In the genomic region with DNA sequence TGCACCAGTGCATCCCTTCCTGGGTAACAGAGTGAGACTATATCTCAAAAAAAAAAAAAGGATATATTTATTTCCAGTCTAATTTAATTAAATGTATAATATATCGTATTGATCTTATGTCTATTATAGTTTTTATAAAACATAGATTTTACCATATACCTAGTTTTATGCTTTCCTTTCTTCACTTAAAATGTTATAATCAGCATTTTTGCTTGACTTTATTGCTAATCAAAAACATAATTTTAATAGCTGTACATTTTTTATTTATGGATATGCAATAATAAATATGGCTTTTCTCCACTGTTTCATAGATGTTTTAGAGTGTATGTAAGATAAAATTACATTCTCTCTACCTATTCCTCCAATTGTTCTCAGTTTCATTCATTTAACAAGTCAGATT, we compare ENCODE assay signal across 1 cellular context.
TF ChIP-seq lines count a peak whose summit lies in the region.

No MANE protein-coding gene starts in this region.

TF ChIP-seq in K562, 482 proteins besides CTCF, POLR2A, EP300 and RAD21 (continued from another document):
- TF ChIP-seq, protein P1, sequence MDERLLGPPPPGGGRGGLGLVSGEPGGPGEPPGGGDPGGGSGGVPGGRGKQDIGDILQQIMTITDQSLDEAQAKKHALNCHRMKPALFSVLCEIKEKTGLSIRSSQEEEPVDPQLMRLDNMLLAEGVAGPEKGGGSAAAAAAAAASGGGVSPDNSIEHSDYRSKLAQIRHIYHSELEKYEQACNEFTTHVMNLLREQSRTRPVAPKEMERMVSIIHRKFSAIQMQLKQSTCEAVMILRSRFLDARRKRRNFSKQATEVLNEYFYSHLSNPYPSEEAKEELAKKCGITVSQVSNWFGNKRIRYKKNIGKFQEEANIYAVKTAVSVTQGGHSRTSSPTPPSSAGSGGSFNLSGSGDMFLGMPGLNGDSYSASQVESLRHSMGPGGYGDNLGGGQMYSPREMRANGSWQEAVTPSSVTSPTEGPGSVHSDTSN (CRISPR knock-in tag; IDR thresholded peaks at IDR 0.05; ENCODE audit: low read depth): no peak
- TF ChIP-seq, protein P1 (tag; conservative IDR thresholded peaks at IDR 0.05; ENCODE audit: low read depth): no peak
- TF ChIP-seq RNF2 (IDR thresholded peaks at IDR 0.05) (no peak), MYBL2 (IDR thresholded peaks at IDR 0.05; ENCODE audit: low read depth) (no peak), MYBL2 (CRISPR knock-in tag; IDR thresholded peaks at IDR 0.05; ENCODE audit: borderline replicate concordance) (no peak), C11orf30 (IDR thresholded peaks at IDR 0.05; ENCODE audit: low read depth) (0 out of 2 replicates have a peak, but pooled peaks have one; percentile 15), NCOA6 (IDR thresholded peaks at IDR 0.05) (no peak), CCAR2 (IDR thresholded peaks at IDR 0.05; ENCODE audit: low read depth, low read length) (no peak), SP1 (CRISPR knock-in tag; IDR thresholded peaks at IDR 0.05) (no peak), ZNF316 (IDR thresholded peaks at IDR 0.05) (peak; percentile 43)
- TF ChIP-seq, protein P2, sequence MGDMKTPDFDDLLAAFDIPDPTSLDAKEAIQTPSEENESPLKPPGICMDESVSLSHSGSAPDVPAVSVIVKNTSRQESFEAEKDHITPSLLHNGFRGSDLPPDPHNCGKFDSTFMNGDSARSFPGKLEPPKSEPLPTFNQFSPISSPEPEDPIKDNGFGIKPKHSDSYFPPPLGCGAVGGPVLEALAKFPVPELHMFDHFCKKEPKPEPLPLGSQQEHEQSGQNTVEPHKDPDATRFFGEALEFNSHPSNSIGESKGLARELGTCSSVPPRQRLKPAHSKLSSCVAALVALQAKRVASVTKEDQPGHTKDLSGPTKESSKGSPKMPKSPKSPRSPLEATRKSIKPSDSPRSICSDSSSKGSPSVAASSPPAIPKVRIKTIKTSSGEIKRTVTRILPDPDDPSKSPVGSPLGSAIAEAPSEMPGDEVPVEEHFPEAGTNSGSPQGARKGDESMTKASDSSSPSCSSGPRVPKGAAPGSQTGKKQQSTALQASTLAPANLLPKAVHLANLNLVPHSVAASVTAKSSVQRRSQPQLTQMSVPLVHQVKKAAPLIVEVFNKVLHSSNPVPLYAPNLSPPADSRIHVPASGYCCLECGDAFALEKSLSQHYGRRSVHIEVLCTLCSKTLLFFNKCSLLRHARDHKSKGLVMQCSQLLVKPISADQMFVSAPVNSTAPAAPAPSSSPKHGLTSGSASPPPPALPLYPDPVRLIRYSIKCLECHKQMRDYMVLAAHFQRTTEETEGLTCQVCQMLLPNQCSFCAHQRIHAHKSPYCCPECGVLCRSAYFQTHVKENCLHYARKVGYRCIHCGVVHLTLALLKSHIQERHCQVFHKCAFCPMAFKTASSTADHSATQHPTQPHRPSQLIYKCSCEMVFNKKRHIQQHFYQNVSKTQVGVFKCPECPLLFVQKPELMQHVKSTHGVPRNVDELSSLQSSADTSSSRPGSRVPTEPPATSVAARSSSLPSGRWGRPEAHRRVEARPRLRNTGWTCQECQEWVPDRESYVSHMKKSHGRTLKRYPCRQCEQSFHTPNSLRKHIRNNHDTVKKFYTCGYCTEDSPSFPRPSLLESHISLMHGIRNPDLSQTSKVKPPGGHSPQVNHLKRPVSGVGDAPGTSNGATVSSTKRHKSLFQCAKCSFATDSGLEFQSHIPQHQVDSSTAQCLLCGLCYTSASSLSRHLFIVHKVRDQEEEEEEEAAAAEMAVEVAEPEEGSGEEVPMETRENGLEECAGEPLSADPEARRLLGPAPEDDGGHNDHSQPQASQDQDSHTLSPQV (IDR thresholded peaks at IDR 0.05): no peak
- TF ChIP-seq, protein P3, sequence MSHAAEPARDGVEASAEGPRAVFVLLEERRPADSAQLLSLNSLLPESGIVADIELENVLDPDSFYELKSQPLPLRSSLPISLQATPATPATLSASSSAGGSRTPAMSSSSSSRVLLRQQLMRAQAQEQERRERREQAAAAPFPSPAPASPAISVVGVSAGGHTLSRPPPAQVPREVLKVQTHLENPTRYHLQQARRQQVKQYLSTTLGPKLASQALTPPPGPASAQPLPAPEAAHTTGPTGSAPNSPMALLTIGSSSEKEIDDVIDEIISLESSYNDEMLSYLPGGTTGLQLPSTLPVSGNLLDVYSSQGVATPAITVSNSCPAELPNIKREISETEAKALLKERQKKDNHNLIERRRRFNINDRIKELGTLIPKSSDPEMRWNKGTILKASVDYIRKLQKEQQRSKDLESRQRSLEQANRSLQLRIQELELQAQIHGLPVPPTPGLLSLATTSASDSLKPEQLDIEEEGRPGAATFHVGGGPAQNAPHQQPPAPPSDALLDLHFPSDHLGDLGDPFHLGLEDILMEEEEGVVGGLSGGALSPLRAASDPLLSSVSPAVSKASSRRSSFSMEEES (CRISPR knock-in tag; IDR thresholded peaks at IDR 0.05): no peak
